ENCODE assay signal across 16 cellular contexts in the genomic region with DNA sequence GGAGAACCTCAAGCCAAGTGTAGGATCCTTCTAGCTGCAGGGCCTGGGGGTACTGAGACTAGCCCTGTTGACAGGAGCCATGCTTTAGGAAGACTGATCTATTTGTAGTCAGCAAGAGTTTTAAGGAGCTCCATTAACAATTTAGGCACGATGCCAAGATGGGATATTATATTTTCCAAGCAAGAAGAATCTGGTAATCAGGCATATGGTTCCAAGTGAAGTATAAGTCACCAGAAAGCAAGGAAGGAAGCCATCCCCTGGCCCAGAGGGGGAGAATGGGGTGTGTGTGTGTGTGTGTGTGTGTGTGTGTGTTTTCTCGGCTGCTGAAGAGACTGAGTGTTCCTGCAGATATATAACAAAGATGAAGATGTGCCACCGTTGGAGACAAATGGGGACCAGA. TPM values are rescaled to one million over a fixed set of nuclear protein-coding genes. Genes with fewer than 3 reads are reported as not detected.
DNase-seq lines count a peak whose midpoint lies in the region; ATAC-seq and TF ChIP-seq lines count a peak whose summit lies in the region.
"Had no signal": no experiment of that assay in that cellular context is flagged by ENCODE, and none has a peak within 500 bp of the region (broad histone marks: within the 10 kb centered on the region; RNA-seq: fewer than 3 reads in every experiment).

No MANE protein-coding gene starts in this region.

- H3F3A ChIP-seq in MM.1S (ENCODE audit: insufficient read depth, low read length), result peaks cover 48% of the 10 kb centered on the region
- H3F3A ChIP-seq in neural progenitor cell (ENCODE audit: low read depth), result peaks cover 6% of the 10 kb centered on the region

- no peaks in the 10 kb centered on the region for H3K9me3 Mint-ChIP-seq in activated CD4-positive, alpha-beta T cell treated with anti-CD3 and anti-CD28 coated beads, Interleukin-2, amount 10 ng/mL, durations not matched to agents 7 days and 5 days
- H3K9me3 Mint-ChIP-seq in activated naive CD8-positive, alpha-beta T cell treated with anti-CD3 and anti-CD28 coated beads, Interleukin-2, amount 10 ng/mL, durations not matched to agents 7 days and 5 days, result no peaks in the 10 kb centered on the region
- H3K9me3 Mint-ChIP-seq in neural crest cell (peaks cover 12% of the 10 kb centered on the region), neural progenitor cell (peaks cover 44% of the 10 kb centered on the region)

- H4K20me1 ChIP-seq in MM.1S (ENCODE audit: insufficient read depth, low read length) (no peaks in the 10 kb centered on the region), neural progenitor cell (ENCODE audit: low read depth) (peaks cover 13% of the 10 kb centered on the region)

- H2AFZ ChIP-seq in MM.1S (ENCODE audit: low read length) (no peak overlapping the region), neural progenitor cell (replicated peaks) (no peak overlapping the region)

- CTCF ChIA-PET in activated CD4-positive, alpha-beta T cell treated with anti-CD3 and anti-CD28 coated beads, Interleukin-2, amount 10 ng/mL, durations not matched to agents 7 days and 5 days (lab: Charles Lee), result interaction anchor here (0.6 to 1.2 kb wide), 2 partner anchors 17 to 82 kb away, joined by 3 read pairs; no protein-coding TSS in a partner anchor

- POLR2A ChIA-PET in activated CD4-positive, alpha-beta T cell treated with anti-CD3 and anti-CD28 coated beads, Interleukin-2, amount 10 ng/mL, durations not matched to agents 7 days and 5 days (lab: Charles Lee), result interaction anchor here (0.7 kb wide), 1 partner anchor 315 kb away, joined by 4 read pairs; no protein-coding TSS in a partner anchor
- POLR2A ChIA-PET in activated naive CD8-positive, alpha-beta T cell treated with anti-CD3 and anti-CD28 coated beads, Interleukin-2, amount 10 ng/mL, durations not matched to agents 7 days and 5 days (lab: Charles Lee), result interaction anchor here (0.6 to 1.4 kb wide), 3 partner anchors 9 to 125 kb away, joined by 3 read pairs; no protein-coding TSS in a partner anchor

- H3K27me3 Mint-ChIP-seq in activated CD4-positive, alpha-beta T cell treated with anti-CD3 and anti-CD28 coated beads, Interleukin-2, amount 10 ng/mL, durations not matched to agents 7 days and 5 days, result no peaks in the 10 kb centered on the region
- no peaks in the 10 kb centered on the region for H3K27me3 Mint-ChIP-seq in activated naive CD8-positive, alpha-beta T cell treated with anti-CD3 and anti-CD28 coated beads, Interleukin-2, amount 10 ng/mL, durations not matched to agents 7 days and 5 days
- H3K27me3 Mint-ChIP-seq in neural crest cell (ENCODE audit: low read depth) (no peaks in the 10 kb centered on the region), neural progenitor cell (ENCODE audit: insufficient read depth, low read depth) (peaks cover 4% of the 10 kb centered on the region)

- peak overlapping the region; percentile 87; the same call in 1 of the 2 replicates for H3K4me2 ChIP-seq in MM.1S (ENCODE audit: low read depth, low read length)
- no peak overlapping the region for H3K4me2 ChIP-seq in neural progenitor cell

- no peak overlapping the region for H3K4me3 Mint-ChIP-seq in activated CD4-positive, alpha-beta T cell treated with anti-CD3 and anti-CD28 coated beads, Interleukin-2, amount 10 ng/mL, durations not matched to agents 7 days and 5 days
- peak overlapping the region; percentile 7 for H3K4me3 Mint-ChIP-seq in activated naive CD8-positive, alpha-beta T cell treated with anti-CD3 and anti-CD28 coated beads, Interleukin-2, amount 10 ng/mL, durations not matched to agents 7 days and 5 days
- no peak overlapping the region for H3K4me3 Mint-ChIP-seq in neural crest cell
- H3K4me3 Mint-ChIP-seq in neural progenitor cell, result no peak overlapping the region

- H3K79me2 ChIP-seq in MM.1S (ENCODE audit: low read length) (peaks cover 85% of the 10 kb centered on the region), neural progenitor cell (ENCODE audit: low read depth) (peaks cover 35% of the 10 kb centered on the region)

- peaks cover 81% of the 10 kb centered on the region for H3K4me1 Mint-ChIP-seq in activated CD4-positive, alpha-beta T cell treated with anti-CD3 and anti-CD28 coated beads, Interleukin-2, amount 10 ng/mL, durations not matched to agents 7 days and 5 days
- H3K4me1 Mint-ChIP-seq in activated naive CD8-positive, alpha-beta T cell treated with anti-CD3 and anti-CD28 coated beads, Interleukin-2, amount 10 ng/mL, durations not matched to agents 7 days and 5 days, result peaks cover 70% of the 10 kb centered on the region
- H3K4me1 Mint-ChIP-seq in neural crest cell, result peaks cover 24% of the 10 kb centered on the region
- peaks cover 6% of the 10 kb centered on the region for H3K4me1 Mint-ChIP-seq in neural progenitor cell

- no peak overlapping the region for H3K9ac ChIP-seq in MM.1S (ENCODE audit: low read length)
- no peak overlapping the region for H3K9ac ChIP-seq in neural progenitor cell

- no peak for DNase-seq in activated CD4-positive, alpha-beta T cell treated with anti-CD3 and anti-CD28 coated beads, Interleukin-2, amount 10 ng/mL, durations not matched to agents 7 days and 5 days
- DNase-seq in activated CD4-positive, alpha-beta T cell treated with anti-CD3 and anti-CD28 coated beads, Interleukin-2, amount 50 U/mL, for 1 hour, result no peak
- DNase-seq in MM.1S (no peak), neural crest cell (ENCODE audit: low read depth, low spot score) (no peak), putamen (ENCODE audit: low spot score) (no peak), left lobe of liver (ENCODE audit: low spot score) (no peak), neural progenitor cell (ENCODE audit: low spot score) (no peak)
- no peak for DNase-seq in activated naive CD8-positive, alpha-beta T cell treated with anti-CD3 and anti-CD28 coated beads, Interleukin-2, amount 10 ng/mL, durations not matched to agents 7 days and 5 days
- DNase-seq: activated CD4-positive, alpha-beta T cell treated with anti-CD3 and anti-CD28 coated beads for 1 hour; activated naive CD4-positive, alpha-beta T cell; GOT3; mesenchymal stem cell; NCI-H1417 treated with DMSO at 0.1 percent for 48 hours; NCI-H510A treated with DMSO at 0.1 percent for 48 hours; stomach had no signal

- H3K36me3 ChIP-seq in MM.1S (replicated peaks; ENCODE audit: insufficient read depth, low read length) (peaks cover 5% of the 10 kb centered on the region; the same call in 1 of the 2 replicates), neural progenitor cell (no peaks in the 10 kb centered on the region)
- H3K36me3 ChIP-seq: stomach had no signal

- H3K27ac Mint-ChIP-seq in activated CD4-positive, alpha-beta T cell treated with anti-CD3 and anti-CD28 coated beads, Interleukin-2, amount 10 ng/mL, durations not matched to agents 7 days and 5 days, result peak overlapping the region; percentile 47
- H3K27ac Mint-ChIP-seq in activated naive CD8-positive, alpha-beta T cell treated with anti-CD3 and anti-CD28 coated beads, Interleukin-2, amount 10 ng/mL, durations not matched to agents 7 days and 5 days, result peak overlapping the region; percentile 74
- H3K27ac Mint-ChIP-seq in neural crest cell (ENCODE audit: unreplicated experiment) (peak overlapping the region; percentile 30), neural progenitor cell (no peak overlapping the region)

- H3K27me3 ChIP-seq in MM.1S (replicated peaks; ENCODE audit: insufficient read depth, low read length) (no peaks in the 10 kb centered on the region), neural progenitor cell (no peaks in the 10 kb centered on the region)
- H3K27me3 ChIP-seq: stomach had no signal

- H3K9me3 ChIP-seq in MM.1S (replicated peaks; ENCODE audit: insufficient read depth, low read length), result no peaks in the 10 kb centered on the region
- peaks cover 7% of the 10 kb centered on the region for H3K9me3 ChIP-seq in neural progenitor cell (ENCODE audit: low read depth)
- H3K9me3 ChIP-seq: stomach had no signal

- H3K27ac ChIP-seq in MM.1S (ENCODE audit: low read length) (peak overlapping the region; percentile 90; the same call in 1 of the 2 replicates), neural progenitor cell (no peak overlapping the region)

- no peak for ATAC-seq in activated naive CD8-positive, alpha-beta T cell treated with anti-CD3 and anti-CD28 coated beads, Interleukin-2, amount 10 ng/mL, durations not matched to agents 7 days and 5 days (ENCODE audit: low read depth)
- ATAC-seq in left lobe of liver, result no peak
- ATAC-seq: Panc1 had no signal

- TF ChIP-seq CTCF in MM.1S (IDR thresholded peaks at IDR 0.05; ENCODE audit: low read length) (no peak), neural crest cell (conservative IDR thresholded peaks at IDR 0.05) (no peak), neural progenitor cell (IDR thresholded peaks at IDR 0.05) (no peak)

- H3K4me3 ChIP-seq in MM.1S (ENCODE audit: low read length), result no peak overlapping the region
- H3K4me3 ChIP-seq in neural progenitor cell, result no peak overlapping the region
- H3K4me3 ChIP-seq: stomach had no signal

- peaks cover 66% of the 10 kb centered on the region for H3K36me3 Mint-ChIP-seq in activated CD4-positive, alpha-beta T cell treated with anti-CD3 and anti-CD28 coated beads, Interleukin-2, amount 10 ng/mL, durations not matched to agents 7 days and 5 days (ENCODE audit: low read depth)
- H3K36me3 Mint-ChIP-seq in activated naive CD8-positive, alpha-beta T cell treated with anti-CD3 and anti-CD28 coated beads, Interleukin-2, amount 10 ng/mL, durations not matched to agents 7 days and 5 days, result peaks cover 42% of the 10 kb centered on the region
- peaks cover 23% of the 10 kb centered on the region for H3K36me3 Mint-ChIP-seq in neural crest cell (ENCODE audit: low read depth)
- H3K36me3 Mint-ChIP-seq in neural progenitor cell, result peaks cover 50% of the 10 kb centered on the region

- H3K4me1 ChIP-seq in MM.1S (ENCODE audit: low read length) (peaks cover 85% of the 10 kb centered on the region), neural progenitor cell (peaks cover 3% of the 10 kb centered on the region)

- H3K9me2 ChIP-seq in MM.1S (replicated peaks; ENCODE audit: insufficient read depth, low read length), result no peaks in the 10 kb centered on the region

RNA-seq across cellular contexts. Expression of a gene that starts 7.1 kb away (rescaled TPM):
- 10 to 100 TPM; 55.5 to 64.4 TPM for total RNA-seq in activated CD4-positive, alpha-beta T cell treated with anti-CD3 and anti-CD28 coated beads, Interleukin-2, amount 10 ng/mL, durations not matched to agents 7 days and 5 days
- total RNA-seq in activated naive CD8-positive, alpha-beta T cell treated with anti-CD3 and anti-CD28 coated beads, Interleukin-2, amount 10 ng/mL, durations not matched to agents 7 days and 5 days, result 10 to 100 TPM; 68.3 to 77.6 TPM
- total RNA-seq in neural crest cell, result 10.8 and 14.5 TPM in 2 replicates
- 13.4 TPM for total RNA-seq in left lobe of liver
- 5.5 and 15.8 TPM in 2 replicates for total RNA-seq in neural progenitor cell (ENCODE audit: low replicate concordance)

RNA-seq across cellular contexts. Expression of a gene that starts 29.4 kb away (rescaled TPM):
- 10 to 100 TPM; 41.0 to 42.9 TPM for total RNA-seq in activated CD4-positive, alpha-beta T cell treated with anti-CD3 and anti-CD28 coated beads, Interleukin-2, amount 10 ng/mL, durations not matched to agents 7 days and 5 days
- 10 to 100 TPM; 40.6 to 44.1 TPM for total RNA-seq in activated naive CD8-positive, alpha-beta T cell treated with anti-CD3 and anti-CD28 coated beads, Interleukin-2, amount 10 ng/mL, durations not matched to agents 7 days and 5 days
- 5.8 and 7.1 TPM in 2 replicates for total RNA-seq in neural crest cell
- total RNA-seq in left lobe of liver, result 12.3 TPM
- 3.1 and 5.6 TPM in 2 replicates for total RNA-seq in neural progenitor cell (ENCODE audit: low replicate concordance)
